16 cellular contexts compared by ENCODE assay signal in the genomic region with DNA sequence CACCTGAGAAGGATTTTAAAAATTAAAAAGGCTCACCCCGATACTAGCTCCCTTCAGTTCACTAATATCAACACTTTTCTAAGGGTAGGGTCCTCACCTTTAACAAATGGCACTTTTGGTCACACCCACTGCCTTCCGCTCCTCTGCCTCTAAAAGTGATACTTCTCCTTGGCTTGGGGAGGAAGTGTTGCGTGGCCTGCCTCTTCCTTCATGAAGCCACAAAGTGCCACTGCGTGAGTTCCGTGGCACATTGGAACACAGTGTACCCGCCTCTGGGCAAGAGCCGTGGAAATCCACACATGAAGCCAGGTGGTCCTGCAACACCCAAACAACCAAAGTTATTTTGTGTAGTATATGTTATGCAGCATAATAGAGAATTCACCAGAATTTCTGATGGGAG. TPM values are rescaled to one million over a fixed set of nuclear protein-coding genes. Genes with fewer than 3 reads are reported as not detected.
A peak's percentile ranks its signal among the peaks of the same experiment; 100 is the strongest.
DNase-seq lines count a peak whose midpoint lies in the region; TF ChIP-seq lines count a peak whose summit lies in the region.
"Had no signal": no experiment of that assay in that cellular context is flagged by ENCODE, and none has a peak within 500 bp of the region (broad histone marks: within the 10 kb centered on the region; RNA-seq: fewer than 3 reads in every experiment).

No MANE protein-coding gene starts in this region.

- in situ Hi-C loops in mammary epithelial cell (cut with MboI; ENCODE audit: low sequenced_read_pairs in 2 of 2): loop anchor here (10.0 to 25.0 kb wide), 2 partner anchors 92 to 349 kb away; partner anchors contain the start of gene TEX55 (in 2 of the 2)

- no peaks in the 10 kb centered on the region for H3K27me3 ChIP-seq in mammary epithelial cell (ENCODE audit: insufficient read depth, low read length)
- no peaks in the 10 kb centered on the region for H3K27me3 ChIP-seq in trophoblast cell (ENCODE audit: insufficient read depth, low read length)

- POLR2A ChIA-PET in MCF 10A (lab: Yijun Ruan, JAX): interaction anchor here (0.6 to 1.2 kb wide), 8 partner anchors 30 to 557 kb away, joined by 3 to 4 read pairs (median 3); no protein-coding TSS in a partner anchor

- H3K14ac ChIP-seq in trophoblast cell (ENCODE audit: low read length): no peak overlapping the region

- H3K27ac ChIP-seq in mammary epithelial cell (ENCODE audit: insufficient read depth, low read depth, low read length) (no peak overlapping the region), trophoblast cell (ENCODE audit: low read depth, low read length) (no peak overlapping the region)
- H3K27ac ChIP-seq: HL-60 had no signal

- no peak overlapping the region for H4K12ac ChIP-seq in trophoblast cell (ENCODE audit: low read depth, low read length)

- H4K20me1 ChIP-seq in mammary epithelial cell (ENCODE audit: insufficient read depth, low read length): no peaks in the 10 kb centered on the region

- H3K9me3 ChIP-seq in mammary epithelial cell (replicated peaks; ENCODE audit: insufficient read depth, low read length) (no peaks in the 10 kb centered on the region), trophoblast cell (ENCODE audit: insufficient read depth, low read depth, low read length) (no peaks in the 10 kb centered on the region)

- H3K4me1 ChIP-seq in mammary epithelial cell (ENCODE audit: insufficient read depth, low read length) (peaks cover 23% of the 10 kb centered on the region), trophoblast cell (ENCODE audit: control insufficient read depth in 1 of 2, insufficient read depth in 2 of 2, low read length in 2 of 2) (peaks cover 0 to 4% of the 10 kb centered on the region in 2 experiments)

- H3K4me1 Mint-ChIP-seq in MCF 10A (ENCODE audit: insufficient read depth, unreplicated experiment) (peaks cover 18% of the 10 kb centered on the region), IgD-negative memory B cell (peaks cover 23 to 26% (median 24%) of the 10 kb centered on the region in 3 donors)
- peaks cover 56% of the 10 kb centered on the region for H3K4me1 Mint-ChIP-seq in activated naive CD8-positive, alpha-beta T cell treated with anti-CD3 and anti-CD28 coated beads for 36 hours

- no peak for TF ChIP-seq CTCF in MCF 10A (IDR thresholded peaks at IDR 0.05; ENCODE audit: unreplicated experiment)
- TF ChIP-seq CTCF in mammary epithelial cell (conservative IDR thresholded peaks at IDR 0.05 in 1 of 2, IDR thresholded peaks at IDR 0.05 in 1 of 2; ENCODE audit: extremely low read depth in 1 of 2, insufficient read depth in 1 of 2, low read depth in 1 of 2, low read length in 2 of 2): no peak

- no peak overlapping the region for H3K9ac ChIP-seq in mammary epithelial cell (ENCODE audit: insufficient read depth, low read length)
- H3K9ac ChIP-seq in trophoblast cell (ENCODE audit: low read length): no peak overlapping the region

- CTCF ChIA-PET in MCF 10A (lab: Yijun Ruan, JAX): interaction anchor here (1.3 to 1.7 kb wide), 3 partner anchors 26 to 444 kb away, joined by 3 to 6 read pairs (median 5); no protein-coding TSS in a partner anchor
- CTCF ChIA-PET in mammary epithelial cell (lab: Charles Lee; ENCODE audit: low non-redundant PET): no interaction called here

- H3K4me2 ChIP-seq in mammary epithelial cell (ENCODE audit: insufficient read depth, low read depth, low read length) (no peak overlapping the region), trophoblast cell (ENCODE audit: low read length) (no peak overlapping the region)

- peaks cover 8% of the 10 kb centered on the region for H3K79me1 ChIP-seq in trophoblast cell (ENCODE audit: low read length)

- dilution Hi-C loops in mammary epithelial cell (cut with HindIII; ENCODE audit: low sequenced_read_pairs): no loop called here

- H3K4me3 Mint-ChIP-seq in MCF 10A (ENCODE audit: unreplicated experiment) (no peak overlapping the region), IgD-negative memory B cell (peak overlapping the region in 3 of 4 donors; percentile 33 to 88 (median 82))
- H3K4me3 Mint-ChIP-seq in activated naive CD8-positive, alpha-beta T cell treated with anti-CD3 and anti-CD28 coated beads for 36 hours: no peak overlapping the region
- H3K4me3 Mint-ChIP-seq: brain had no signal

- H2AFZ ChIP-seq in mammary epithelial cell (ENCODE audit: low read depth, low read length) (no peak overlapping the region), trophoblast cell (ENCODE audit: insufficient read depth, low read length, poor library complexity) (no peak overlapping the region)

- H3K4ac ChIP-seq in trophoblast cell (ENCODE audit: low read depth, low read length): peak overlapping the region; percentile 1

- no peak for DNase-seq in MCF 10A (ENCODE audit: unreplicated experiment)
- no peak for DNase-seq in mammary epithelial cell
- no peak for DNase-seq in activated naive CD8-positive, alpha-beta T cell treated with anti-CD3 and anti-CD28 coated beads for 36 hours
- DNase-seq in trophoblast cell: no peak
- DNase-seq in NCI-H2029 (lab: John Stamatoyannopoulos, UW): no peak
- no peak for DNase-seq in C1 segment of cervical spinal cord (lab: John Stamatoyannopoulos, UW)
- no peak for DNase-seq in central memory CD4-positive, alpha-beta T cell
- DNase-seq: activated CD4-positive, CD25-positive, alpha-beta regulatory T cell; DND-41; Kasumi-1; NCI-H146; NCI-H510A; substantia nigra had no signal

- no peaks in the 10 kb centered on the region for H3K27me3 Mint-ChIP-seq in MCF 10A (ENCODE audit: insufficient read depth, unreplicated experiment)
- H3K27me3 Mint-ChIP-seq in IgD-negative memory B cell: no peaks in the 10 kb centered on the region
- H3K27me3 Mint-ChIP-seq in activated naive CD8-positive, alpha-beta T cell treated with anti-CD3 and anti-CD28 coated beads for 36 hours: no peaks in the 10 kb centered on the region
- H3K27me3 Mint-ChIP-seq: brain had no signal

- no peak overlapping the region for H4K8ac ChIP-seq in trophoblast cell (ENCODE audit: low read depth, low read length)

- peak overlapping the region; percentile 92 for H3K27ac Mint-ChIP-seq in MCF 10A (ENCODE audit: low read depth, unreplicated experiment)
- peak overlapping the region in 1 of 3 donors; percentile 38 for H3K27ac Mint-ChIP-seq in IgD-negative memory B cell
- H3K27ac Mint-ChIP-seq in activated naive CD8-positive, alpha-beta T cell treated with anti-CD3 and anti-CD28 coated beads for 36 hours: peak overlapping the region; percentile 6
- H3K27ac Mint-ChIP-seq: brain had no signal

- H2BK120ac ChIP-seq in trophoblast cell (ENCODE audit: insufficient read depth, low read length, poor library complexity): no peak overlapping the region

- H4K91ac ChIP-seq in trophoblast cell (ENCODE audit: low read depth, low read length): no peak overlapping the region

- no peak overlapping the region for H2AK5ac ChIP-seq in trophoblast cell (ENCODE audit: low read length)

- WGBS in mammary epithelial cell (ENCODE audit: low coverage, missing lambda C conversion rate): 98% methylated on average over 7 of the region's 7 CpGs
- WGBS in trophoblast cell (ENCODE audit: extremely low coverage, insufficient coverage, insufficient read length): no CpG with 5 or more reads among the region's 7 CpGs

- H3K9me3 Mint-ChIP-seq in MCF 10A (ENCODE audit: unreplicated experiment): no peaks in the 10 kb centered on the region
- H3K9me3 Mint-ChIP-seq in IgD-negative memory B cell: no peaks in the 10 kb centered on the region
- H3K9me3 Mint-ChIP-seq in activated naive CD8-positive, alpha-beta T cell treated with anti-CD3 and anti-CD28 coated beads for 36 hours: no peaks in the 10 kb centered on the region

- peaks cover 59% of the 10 kb centered on the region for H3K79me2 ChIP-seq in mammary epithelial cell (ENCODE audit: insufficient read depth, low read length)
- H3K79me2 ChIP-seq in trophoblast cell (ENCODE audit: control insufficient read depth, insufficient read depth, low read length, poor library complexity): peaks cover 10% of the 10 kb centered on the region

- H3K4me3 ChIP-seq in mammary epithelial cell (replicated peaks in 1 of 3; ENCODE audit: insufficient read depth in 1 of 3, low read depth in 2 of 3, low read length in 3 of 3) (no peak overlapping the region), trophoblast cell (ENCODE audit: low read depth, low read length) (no peak overlapping the region)

- no peak overlapping the region for H2BK12ac ChIP-seq in trophoblast cell (ENCODE audit: low read length)

- peaks cover 11% of the 10 kb centered on the region for H3K36me3 ChIP-seq in mammary epithelial cell (ENCODE audit: insufficient read depth, low read length)
- H3K36me3 ChIP-seq in trophoblast cell (ENCODE audit: control insufficient read depth in 1 of 2, insufficient read depth in 2 of 2, low read length in 2 of 2): peaks cover 8 to 9% of the 10 kb centered on the region in 2 experiments

- H3K36me3 Mint-ChIP-seq in MCF 10A (ENCODE audit: insufficient read depth, unreplicated experiment) (peaks cover 36% of the 10 kb centered on the region), IgD-negative memory B cell (peaks cover 13% of the 10 kb centered on the region)
- H3K36me3 Mint-ChIP-seq in activated naive CD8-positive, alpha-beta T cell treated with anti-CD3 and anti-CD28 coated beads for 36 hours: peaks cover 25% of the 10 kb centered on the region

- BruUV-seq in MCF 10A (replicated peaks; lab: Mats Ljungman, UMichigan) (no TSS peak), mammary epithelial cell (replicated peaks; lab: Mats Ljungman, UMichigan) (no TSS peak)

- no peak overlapping the region for H2BK5ac ChIP-seq in trophoblast cell (ENCODE audit: low read depth, low read length, poor library complexity)

- intact Hi-C loops in MCF 10A (cut with micrococcal nuclease): no loop called here
- intact Hi-C loops in mammary epithelial cell (cut with micrococcal nuclease): loop anchor here (5.0 kb wide), 1 partner anchor 1111 kb away; the partner anchor contains the start of gene LRRC58

- no peak overlapping the region for H3K18ac ChIP-seq in trophoblast cell (ENCODE audit: low read length)

- H3K23ac ChIP-seq in trophoblast cell (ENCODE audit: low read length): no peak overlapping the region

RNA-seq across cellular contexts. Expression of gene B4GALT4, which starts 3.9 kb away (rescaled TPM):
- total RNA-seq in MCF 10A (2022) (18.3 and 20.4 TPM in 2 replicates), mammary epithelial cell (10 to 100 TPM; 18.3 to 34.8 TPM)
- polyA plus RNA-seq in mammary epithelial cell (18.9 TPM), IgD-negative memory B cell (8.7 TPM)
- 18.0 TPM for polyA minus RNA-seq in mammary epithelial cell
- total RNA-seq in activated naive CD8-positive, alpha-beta T cell treated with anti-CD3 and anti-CD28 coated beads for 36 hours: 10 to 100 TPM; 14.2 to 14.4 TPM
- 30.0 and 32.0 TPM in 2 replicates for polyA plus RNA-seq in trophoblast cell (2013)

RNA-seq across cellular contexts. Expression of gene ARHGAP31, which starts 57.4 kb away (rescaled TPM):
- total RNA-seq in MCF 10A (2022) (4.4 and 4.7 TPM in 2 replicates), mammary epithelial cell (10 to 100 TPM in 1 of 2 donors, 1 to 10 TPM in 1; 8.7 to 11.5 TPM)
- polyA plus RNA-seq in mammary epithelial cell (3.1 TPM), IgD-negative memory B cell (9.0 TPM)
- polyA minus RNA-seq in mammary epithelial cell: 15.5 TPM
- 1 to 10 TPM; 8.9 to 9.7 TPM for total RNA-seq in activated naive CD8-positive, alpha-beta T cell treated with anti-CD3 and anti-CD28 coated beads for 36 hours
- 13.1 and 13.8 TPM in 2 replicates for polyA plus RNA-seq in trophoblast cell (2013)

Comparison
In these comparisons a context has a peak if more than half of its experiments do, and no peak if none do; other contexts are left out.
1. H3K4me3 Mint-ChIP-seq: peak in IgD-negative memory B cell (3 of 4); none in MCF 10A (single experiment) and activated naive CD8-positive, alpha-beta T cell treated with anti-CD3 and anti-CD28 coated beads for 36 hours (single experiment).